In the genomic region with DNA sequence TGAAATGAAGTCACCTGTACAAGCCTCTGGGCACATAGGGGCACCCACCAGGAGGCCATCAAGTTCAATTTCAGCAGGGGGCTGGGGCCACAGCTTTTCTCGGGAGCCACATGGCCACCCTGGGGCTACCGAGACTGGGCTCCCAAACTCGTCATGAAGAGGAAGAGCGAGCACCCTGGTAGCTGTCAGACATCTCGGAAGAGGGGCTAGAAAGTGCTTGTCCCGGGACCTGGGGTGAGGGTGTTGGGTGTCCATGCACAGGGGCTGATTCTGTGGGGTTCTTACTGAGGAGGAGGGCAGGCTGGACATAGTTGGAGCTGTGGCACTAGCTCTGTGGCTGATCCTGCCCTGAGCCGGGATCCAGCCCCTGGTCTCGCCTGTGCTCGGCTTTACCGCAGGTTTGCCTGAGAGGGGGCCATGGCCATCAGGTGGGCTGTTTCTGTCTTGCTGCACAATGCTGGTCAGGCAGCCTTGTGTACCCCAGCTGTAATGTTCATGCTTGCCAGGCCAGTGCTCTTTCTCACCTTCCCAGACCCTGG, we compare ENCODE assay signal across 29 cellular contexts.
DNase-seq lines count a peak whose midpoint lies in the region; ATAC-seq and TF ChIP-seq lines count a peak whose summit lies in the region.
"Had no signal": no experiment of that assay in that cellular context is flagged by ENCODE, and none has a peak within 500 bp of the region (broad histone marks: within the 10 kb centered on the region; RNA-seq: fewer than 3 reads in every experiment).

No MANE protein-coding gene starts in this region.

- no peak for ATAC-seq in activated naive CD8-positive, alpha-beta T cell treated with anti-CD3 and anti-CD28 coated beads, Interleukin-2, amount 10 ng/mL, durations not matched to agents 7 days and 5 days (ENCODE audit: low read depth)
- ATAC-seq in HG03097 (IDR thresholded peaks at IDR 0.05; ENCODE audit: low FRiP score, unreplicated experiment) = no peak
- ATAC-seq: activated CD8-positive, alpha-beta T cell treated with anti-CD3 and anti-CD28 coated beads for 36 hours; CD8-positive, alpha-beta T cell; gastrocnemius medialis; GM23338; lower lobe of right lung; pancreas had no signal

- TF ChIP-seq CTCF in coronary artery (IDR thresholded peaks at IDR 0.05) (no peak), neural crest cell (conservative IDR thresholded peaks at IDR 0.05) (no peak)

- peak; percentile 21 for DNase-seq in activated naive CD8-positive, alpha-beta T cell treated with anti-CD3 and anti-CD28 coated beads, Interleukin-2, amount 10 ng/mL, durations not matched to agents 7 days and 5 days
- no peak for DNase-seq in activated naive CD8-positive, alpha-beta T cell treated with anti-CD3 and anti-CD28 coated beads for 36 hours
- DNase-seq in coronary artery (ENCODE audit: low spot score) (peak; percentile 31), neural crest cell (ENCODE audit: low read depth, low spot score) (no peak), 8988T (no peak), medulla oblongata (ENCODE audit: extremely low spot score) (no peak)
- DNase-seq: activated CD8-positive, alpha-beta T cell treated with anti-CD3 and anti-CD28 coated beads for 36 hours; activated naive CD4-positive, alpha-beta T cell; cerebellar nuclear complex; gastrocnemius medialis; HFFc6; KBM-7; lower lobe of right lung; NCI-H1092 treated with DMSO at 0.1 percent for 48 hours; NCI-H187; NCI-H2171 treated with DMSO at 0.1 percent for 48 hours; NCI-H510A; SK-N-SH; small intestine; stimulated activated naive CD4-positive, alpha-beta T cell treated with Interleukin-2 at 50 U/mL for 16 hours had no signal

- POLR2A ChIA-PET in activated naive CD8-positive, alpha-beta T cell treated with anti-CD3 and anti-CD28 coated beads, Interleukin-2, amount 10 ng/mL, durations not matched to agents 7 days and 5 days (lab: Charles Lee) = no interaction called here

- H3K9me3 Mint-ChIP-seq in activated naive CD8-positive, alpha-beta T cell treated with anti-CD3 and anti-CD28 coated beads, Interleukin-2, amount 10 ng/mL, durations not matched to agents 7 days and 5 days = no peaks in the 10 kb centered on the region
- no peaks in the 10 kb centered on the region for H3K9me3 Mint-ChIP-seq in activated naive CD8-positive, alpha-beta T cell treated with anti-CD3 and anti-CD28 coated beads for 36 hours
- H3K9me3 Mint-ChIP-seq in neural crest cell = no peaks in the 10 kb centered on the region
- H3K9me3 Mint-ChIP-seq: activated CD8-positive, alpha-beta T cell treated with anti-CD3 and anti-CD28 coated beads for 36 hours; CD8-positive, alpha-beta T cell; GM23338; HFFc6; nephron had no signal

- H3K27ac ChIP-seq in coronary artery = no peak overlapping the region
- H3K27ac ChIP-seq: dorsolateral prefrontal cortex, gastrocnemius medialis, hepatocyte, lower lobe of right lung, pancreas, uterus had no signal

- no peak overlapping the region for H3K4me3 ChIP-seq in coronary artery
- H3K4me3 ChIP-seq: dorsolateral prefrontal cortex, gastrocnemius medialis, GM23338, hepatocyte, lower lobe of right lung, pancreas, uterus had no signal

- H3K36me3 Mint-ChIP-seq in activated naive CD8-positive, alpha-beta T cell treated with anti-CD3 and anti-CD28 coated beads, Interleukin-2, amount 10 ng/mL, durations not matched to agents 7 days and 5 days = peaks cover 7% of the 10 kb centered on the region
- H3K36me3 Mint-ChIP-seq in activated naive CD8-positive, alpha-beta T cell treated with anti-CD3 and anti-CD28 coated beads for 36 hours = peaks cover 9% of the 10 kb centered on the region
- peaks cover 21% of the 10 kb centered on the region for H3K36me3 Mint-ChIP-seq in neural crest cell (ENCODE audit: low read depth)

- H3K4me1 Mint-ChIP-seq in activated naive CD8-positive, alpha-beta T cell treated with anti-CD3 and anti-CD28 coated beads, Interleukin-2, amount 10 ng/mL, durations not matched to agents 7 days and 5 days = no peaks in the 10 kb centered on the region
- no peaks in the 10 kb centered on the region for H3K4me1 Mint-ChIP-seq in activated naive CD8-positive, alpha-beta T cell treated with anti-CD3 and anti-CD28 coated beads for 36 hours
- no peaks in the 10 kb centered on the region for H3K4me1 Mint-ChIP-seq in neural crest cell
- H3K4me1 Mint-ChIP-seq: brain had no signal

- H3K27me3 Mint-ChIP-seq in activated naive CD8-positive, alpha-beta T cell treated with anti-CD3 and anti-CD28 coated beads, Interleukin-2, amount 10 ng/mL, durations not matched to agents 7 days and 5 days = no peaks in the 10 kb centered on the region
- H3K27me3 Mint-ChIP-seq in activated naive CD8-positive, alpha-beta T cell treated with anti-CD3 and anti-CD28 coated beads for 36 hours = no peaks in the 10 kb centered on the region
- no peaks in the 10 kb centered on the region for H3K27me3 Mint-ChIP-seq in neural crest cell (ENCODE audit: low read depth)
- H3K27me3 Mint-ChIP-seq: activated CD8-positive, alpha-beta T cell treated with anti-CD3 and anti-CD28 coated beads for 36 hours; brain had no signal

- H3K27ac Mint-ChIP-seq in activated naive CD8-positive, alpha-beta T cell treated with anti-CD3 and anti-CD28 coated beads, Interleukin-2, amount 10 ng/mL, durations not matched to agents 7 days and 5 days = no peak overlapping the region
- no peak overlapping the region for H3K27ac Mint-ChIP-seq in activated naive CD8-positive, alpha-beta T cell treated with anti-CD3 and anti-CD28 coated beads for 36 hours
- H3K27ac Mint-ChIP-seq in neural crest cell (ENCODE audit: unreplicated experiment) = peak overlapping the region; percentile 21
- H3K27ac Mint-ChIP-seq: activated CD8-positive, alpha-beta T cell treated with anti-CD3 and anti-CD28 coated beads for 36 hours; brain; CD8-positive, alpha-beta T cell; GM23338; HFFc6; nephron had no signal

- H3K4me3 Mint-ChIP-seq in activated naive CD8-positive, alpha-beta T cell treated with anti-CD3 and anti-CD28 coated beads, Interleukin-2, amount 10 ng/mL, durations not matched to agents 7 days and 5 days = no peak overlapping the region
- H3K4me3 Mint-ChIP-seq in activated naive CD8-positive, alpha-beta T cell treated with anti-CD3 and anti-CD28 coated beads for 36 hours = no peak overlapping the region
- no peak overlapping the region for H3K4me3 Mint-ChIP-seq in neural crest cell
- H3K4me3 Mint-ChIP-seq: activated CD8-positive, alpha-beta T cell treated with anti-CD3 and anti-CD28 coated beads for 36 hours; brain; CD8-positive, alpha-beta T cell; GM23338; HFFc6; nephron had no signal

Comparison
In these comparisons a context has a peak if more than half of its experiments do, and no peak if none do; other contexts are left out.
1. DNase-seq: peak in activated naive CD8-positive, alpha-beta T cell treated with anti-CD3 and anti-CD28 coated beads, Interleukin-2, amount 10 ng/mL, durations not matched to agents 7 days and 5 days (single experiment) and coronary artery (single experiment); none in activated naive CD8-positive, alpha-beta T cell treated with anti-CD3 and anti-CD28 coated beads for 36 hours (single experiment), neural crest cell (single experiment), 8988T (single experiment) and medulla oblongata (single experiment).